ENCODE assay signal across 30 cellular contexts in genomic region chr19:4773047-4773640, GRCh38.
"Had no signal": no experiment of that assay in that cellular context is flagged by ENCODE, and none has a peak within 500 bp of the region (broad histone marks: within the 10 kb centered on the region; RNA-seq: fewer than 3 reads in every experiment).

No MANE protein-coding gene starts in this region.

- H3K9me3 Mint-ChIP-seq: activated CD4-positive, alpha-beta memory T cell treated with anti-CD3 and anti-CD28 coated beads for 36 hours; activated T-cell treated with anti-CD3 and anti-CD28 coated beads, Interleukin-2, amount 50 U/mL, for 4 hours; activated T-helper 17 cell treated with anti-CD3 and anti-CD28 coated beads, Interleukin-2, amount 50 U/mL, for 72 hours; central memory CD8-positive, alpha-beta T cell; dendritic cell treated with granulocyte-macrophage colony-stimulating factor and Interleukin-4, amounts not matched to agents 40 ng/mL and 50 ng/mL, for 4 days; endodermal cell; natural killer cell treated with Interleukin-12 subunit alpha and Interleukin-12 subunit beta and Interleukin-15 and Interleukin-18, amount 100 ng/mL, for 72 hours had no signal

- H3K27ac Mint-ChIP-seq: activated CD4-positive, alpha-beta memory T cell treated with anti-CD3 and anti-CD28 coated beads for 36 hours; activated T-helper 17 cell treated with anti-CD3 and anti-CD28 coated beads, Interleukin-2, amount 50 U/mL, for 72 hours; dendritic cell treated with granulocyte-macrophage colony-stimulating factor and Interleukin-4, amounts not matched to agents 40 ng/mL and 50 ng/mL, for 4 days; endodermal cell; natural killer cell treated with Interleukin-12 subunit alpha and Interleukin-12 subunit beta and Interleukin-15 and Interleukin-18, amount 100 ng/mL, for 72 hours had no signal

- DNase-seq: activated CD4-positive, alpha-beta memory T cell treated with anti-CD3 and anti-CD28 coated beads for 36 hours; activated CD4-positive, alpha-beta T cell treated with anti-CD3 and anti-CD28 coated beads for 48 hours; activated CD8-positive, alpha-beta memory T cell treated with anti-CD3 and anti-CD28 coated beads, Interleukin-2, amount 50 U/mL, for 48 hours; activated gamma-delta T cell treated with Interleukin-2 at 50 U/mL for 16 hours; activated naive CD4-positive, alpha-beta T cell treated with anti-CD3 and anti-CD28 coated beads, Interleukin-2, amount 50 U/mL, for 16 hours; activated T-cell treated with anti-CD3 and anti-CD28 coated beads, Interleukin-2, amount 50 U/mL, for 4 hours; amniotic stem cell; endodermal cell; foreskin keratinocyte; heart right ventricle; kidney glomerular epithelial cell; left lung; lower lobe of right lung; mesendoderm; right lobe of liver; stimulated activated CD4-positive, alpha-beta T cell treated with anti-CD3 and anti-CD28 coated beads, Interleukin-2, amount 100 ng/mL, for 48 hours; stimulated activated naive CD8-positive, alpha-beta T cell treated with anti-CD3 and anti-CD28 coated beads, Interleukin-15, Interleukin-2, amounts not matched to agents 100 U/mL and 50 U/mL, for 24 hours; T-helper 9 cell; testis; transverse colon had no signal

- H3K9me3 ChIP-seq: esophagus muscularis mucosa, left lung, lower lobe of right lung, right lobe of liver, testis, transverse colon had no signal

- FAIRE-seq: astrocyte, TTC549, urothelium cell line had no signal

- H3K27ac ChIP-seq: esophagus muscularis mucosa, foreskin keratinocyte, heart right ventricle, left lung, lower lobe of right lung, right lobe of liver, testis, transverse colon, VCaP had no signal

- H3K27me3 ChIP-seq: foreskin keratinocyte, right lobe of liver, testis had no signal

- ATAC-seq: activated CD4-positive, CD25-positive, alpha-beta regulatory T cell treated with anti-CD3 and anti-CD28 coated beads, Interleukin-2, amount 50 U/mL, for 24 hours; activated T-cell treated with anti-CD3 and anti-CD28 coated beads, Interleukin-2, amount 50 U/mL, for 4 hours; activated T-helper 17 cell treated with anti-CD3 and anti-CD28 coated beads, Interleukin-2, amount 50 U/mL, for 72 hours; foreskin keratinocyte; heart right ventricle; left lung; lower lobe of right lung; natural killer cell treated with Interleukin-12 subunit alpha and Interleukin-12 subunit beta and Interleukin-15 and Interleukin-18, amount 100 ng/mL, for 72 hours; right lobe of liver; stimulated activated naive CD8-positive, alpha-beta T cell treated with anti-CD3 and anti-CD28 coated beads, Interleukin-15, Interleukin-2, amounts not matched to agents 100 U/mL and 50 U/mL, for 24 hours had no signal

- H3K36me3 ChIP-seq: esophagus muscularis mucosa, heart right ventricle, left lung, lower lobe of right lung, right lobe of liver, transverse colon had no signal

- H3K4me1 Mint-ChIP-seq: activated T-helper 17 cell treated with anti-CD3 and anti-CD28 coated beads, Interleukin-2, amount 50 U/mL, for 72 hours; central memory CD8-positive, alpha-beta T cell; endodermal cell had no signal

- H3K4me1 ChIP-seq: foreskin keratinocyte, heart right ventricle, left lung, lower lobe of right lung, right lobe of liver, transverse colon had no signal

- H3K36me3 Mint-ChIP-seq: activated CD4-positive, alpha-beta memory T cell treated with anti-CD3 and anti-CD28 coated beads for 36 hours; natural killer cell treated with Interleukin-12 subunit alpha and Interleukin-12 subunit beta and Interleukin-15 and Interleukin-18, amount 100 ng/mL, for 72 hours had no signal

- H3K4me3 Mint-ChIP-seq: activated CD4-positive, alpha-beta memory T cell treated with anti-CD3 and anti-CD28 coated beads for 36 hours; activated T-cell treated with anti-CD3 and anti-CD28 coated beads, Interleukin-2, amount 50 U/mL, for 4 hours; activated T-helper 17 cell treated with anti-CD3 and anti-CD28 coated beads, Interleukin-2, amount 50 U/mL, for 72 hours; central memory CD8-positive, alpha-beta T cell; dendritic cell treated with granulocyte-macrophage colony-stimulating factor and Interleukin-4, amounts not matched to agents 40 ng/mL and 50 ng/mL, for 4 days; endodermal cell; natural killer cell treated with Interleukin-12 subunit alpha and Interleukin-12 subunit beta and Interleukin-15 and Interleukin-18, amount 100 ng/mL, for 72 hours had no signal

- H3K4me3 ChIP-seq: esophagus muscularis mucosa, heart right ventricle, left lung, lower lobe of right lung, right lobe of liver, testis, transverse colon had no signal
